In genomic region chr3:4984511-4984864, GRCh38 we compare ENCODE assay signal across 8 cellular contexts. TPM values are rescaled to one million over a fixed set of nuclear protein-coding genes. Genes with fewer than 3 reads are reported as not detected.
DNase-seq lines count a peak whose midpoint lies in the region; ATAC-seq, FAIRE-seq and TF ChIP-seq lines count a peak whose summit lies in the region.

No MANE protein-coding gene starts in this region.

- H3K27me3 ChIP-seq in adrenal gland, result no peaks in the 10 kb centered on the region
- no peaks in the 10 kb centered on the region; a peak in 1 of 5 replicates for H3K27me3 ChIP-seq in HepG2 (ENCODE audit: control insufficient read depth in 1 of 2, insufficient read depth in 2 of 2, low read length in 2 of 2)

- H3K9me3 ChIP-seq in adrenal gland (replicated peaks in 1 of 3), result no peaks in the 10 kb centered on the region
- H3K9me3 ChIP-seq in HepG2 (ENCODE audit: low read length), result no peaks in the 10 kb centered on the region

- intact Hi-C loops in activated CD4-positive, alpha-beta T cell treated with anti-CD3 and anti-CD28 coated beads for 36 hours (cut with DNase I, micrococcal nuclease), result loop anchor here (1.0 to 2.0 kb wide), 4 partner anchors 22 to 42 kb away; no protein-coding TSS in a partner anchor
- intact Hi-C loops in adrenal gland (cut with DNase I), result loop anchor here (5.0 kb wide), 2 partner anchors 38 to 262 kb away; no protein-coding TSS in a partner anchor
- intact Hi-C loops in HepG2 (cut with micrococcal nuclease; ENCODE audit: unreplicated experiment), result loop anchor here (10.0 kb wide), 1 partner anchor 200 kb away; the partner anchor contains the start of gene EDEM1

- 47 to 65% (median 58%) methylated on average over 9 of the region's 9 CpGs for WGBS in adrenal gland, 4 donors
- 82% methylated on average over 9 of the region's 9 CpGs for WGBS in HepG2 (ENCODE audit: low lambda C conversion rate)

- CTCF ChIA-PET in activated CD4-positive, alpha-beta T cell treated with anti-CD3 and anti-CD28 coated beads for 36 hours (lab: Charles Lee), result interaction anchor here (0.7 to 6.9 kb wide), 22 partner anchors 8 to 287 kb away, joined by 3 to 76 read pairs (median 4); no protein-coding TSS in a partner anchor
- CTCF ChIA-PET in HepG2 (lab: Yijun Ruan, JAX; ENCODE audit: low intra/inter-chr PET ratio, low total read pairs), result no interaction called here

- H3K27ac ChIP-seq in adrenal gland (peak overlapping the region; percentile 58 to 99 (median 89)), HepG2 (ENCODE audit: extremely low read length, insufficient read depth, low read length) (peak overlapping the region; percentile 23), temporal lobe (ENCODE audit: low read depth, low read length) (peak overlapping the region; percentile 85)

- peak overlapping the region; percentile 89 for H3K27ac Mint-ChIP-seq in activated CD4-positive, alpha-beta T cell treated with anti-CD3 and anti-CD28 coated beads for 36 hours

- H3K36me3 ChIP-seq in adrenal gland (replicated peaks in 1 of 2) (peaks cover 0 to 29% of the 10 kb centered on the region in 2 donors), HepG2 (replicated peaks in 1 of 2; ENCODE audit: control insufficient read depth in 1 of 2, insufficient read depth in 2 of 2, low read length in 2 of 2) (peaks cover 9 to 31% of the 10 kb centered on the region in 2 experiments)

- H3K4me3 ChIP-seq in adrenal gland (peak overlapping the region in 1 of 4 donors; percentile 87), HepG2 (replicated peaks in 1 of 3; ENCODE audit: insufficient read depth in 1 of 3, low read depth in 2 of 3, low read length in 3 of 3) (peak overlapping the region; percentile 89 to 99 (median 95))

- TF ChIP-seq EP300 in HepG2 (IDR thresholded peaks at IDR 0.05; ENCODE audit: low read depth in 2 of 2, low read length in 2 of 2), result no peak
- no peak for TF ChIP-seq EP300 in HepG2 (CRISPR knock-in tag; IDR thresholded peaks at IDR 0.05; ENCODE audit: borderline replicate concordance)

- H3K4me1 ChIP-seq in adrenal gland (replicated peaks in 1 of 2), result peaks cover 47 to 59% of the 10 kb centered on the region in 2 donors
- peaks cover 63% of the 10 kb centered on the region for H3K4me1 ChIP-seq in HepG2 (ENCODE audit: insufficient read depth, low read length)

- TF ChIP-seq RAD21 in HepG2 (CRISPR knock-in tag; IDR thresholded peaks at IDR 0.05), result no peak

- no peak for TF ChIP-seq CTCF in adrenal gland (IDR thresholded peaks at IDR 0.05)
- TF ChIP-seq CTCF in HepG2 (CRISPR knock-in tag; IDR thresholded peaks at IDR 0.05), result no peak

- H3K36me3 Mint-ChIP-seq in activated CD4-positive, alpha-beta T cell treated with anti-CD3 and anti-CD28 coated beads for 36 hours (ENCODE audit: low read depth), result peaks cover 65% of the 10 kb centered on the region

- H3K9me3 Mint-ChIP-seq in activated CD4-positive, alpha-beta T cell treated with anti-CD3 and anti-CD28 coated beads for 36 hours (ENCODE audit: low read depth), result no peaks in the 10 kb centered on the region

- BruUV-seq in HepG2 (replicated peaks; lab: Mats Ljungman, UMichigan), result no TSS peak

- H3K4me3 Mint-ChIP-seq in activated CD4-positive, alpha-beta T cell treated with anti-CD3 and anti-CD28 coated beads for 36 hours, result peak overlapping the region; percentile 93

- H3K27me3 Mint-ChIP-seq in activated CD4-positive, alpha-beta T cell treated with anti-CD3 and anti-CD28 coated beads for 36 hours, result no peaks in the 10 kb centered on the region

- H3K9ac ChIP-seq in HepG2 (ENCODE audit: insufficient read depth, low read depth, low read length), result peak overlapping the region; percentile 89; the same call in 1 of the 2 replicates

- FAIRE-seq in HepG2 (lab: Jason Lieb, UNC), result no peak

- no peak for DNase-seq in activated CD4-positive, alpha-beta T cell treated with anti-CD3 and anti-CD28 coated beads for 36 hours
- no peak for DNase-seq in activated CD4-positive, alpha-beta T cell treated with anti-CD3 and anti-CD28 coated beads, Interleukin-2, amount 50 U/mL, for 4 hours
- DNase-seq in adrenal gland (peak in 1 of 7 donors; percentile 24), HepG2 (ENCODE audit: low spot score) (no peak), GM19240 (ENCODE audit: insufficient read length, low spot score) (no peak)
- DNase-seq in activated CD4-positive, alpha-beta T cell treated with anti-CD3 and anti-CD28 coated beads for 4 hours, result no peak

- ATAC-seq in activated CD4-positive, alpha-beta T cell treated with anti-CD3 and anti-CD28 coated beads for 36 hours, result no peak
- ATAC-seq in HepG2, result no peak
- ATAC-seq in HG03108 (IDR thresholded peaks at IDR 0.05; ENCODE audit: unreplicated experiment), result no peak

- H3K79me2 ChIP-seq in HepG2 (ENCODE audit: insufficient read depth, low read length), result peaks cover 51% of the 10 kb centered on the region

- H3K4me2 ChIP-seq in HepG2 (ENCODE audit: low read depth, low read length), result peak overlapping the region; percentile 91

- TF ChIP-seq POLR2A in adrenal gland (IDR thresholded peaks at IDR 0.05) (no peak), HepG2 (IDR thresholded peaks at IDR 0.05; ENCODE audit: insufficient read depth in 1 of 2, low read depth in 2 of 2, low read length in 2 of 2) (no peak)

- H3K4me1 Mint-ChIP-seq in activated CD4-positive, alpha-beta T cell treated with anti-CD3 and anti-CD28 coated beads for 36 hours, result peaks cover 57% of the 10 kb centered on the region

- H4K20me1 ChIP-seq in HepG2 (ENCODE audit: insufficient read depth, low read length), result peaks cover 40% of the 10 kb centered on the region

- in situ Hi-C loops in HepG2 (cut with HindIII; ENCODE audit: extremely low pct_ligation_motif_present, low pct_unique_long_range_greater_than_20kb), result no loop called here

- H2AFZ ChIP-seq in HepG2 (ENCODE audit: low read length), result no peak overlapping the region

- POLR2A ChIA-PET in activated CD4-positive, alpha-beta T cell treated with anti-CD3 and anti-CD28 coated beads for 36 hours (lab: Charles Lee), result interaction anchor here (0.8 to 2.4 kb wide), 5 partner anchors 22 to 178 kb away, joined by 3 to 16 read pairs (median 6); no protein-coding TSS in a partner anchor
- POLR2A ChIA-PET in HepG2 (lab: Yijun Ruan, JAX), result no interaction called here

TF ChIP-seq in HepG2, 621 proteins besides CTCF, POLR2A, EP300 and RAD21:
- TF ChIP-seq POLR2AphosphoS5 (IDR thresholded peaks at IDR 0.05; ENCODE audit: low read depth, low read length) (peak; percentile 59), ZBTB38 (CRISPR knock-in tag; IDR thresholded peaks at IDR 0.05) (peak; percentile 68; the same call in 1 of the 2 replicates), ZNF350 (CRISPR knock-in tag; IDR thresholded peaks at IDR 0.05; ENCODE audit: borderline replicate concordance, low read depth) (no peak), PRPF4 (IDR thresholded peaks at IDR 0.05; ENCODE audit: low read depth, low read length, poor library complexity, severe bottlenecking) (peak; percentile 50), RBFOX2 (IDR thresholded peaks at IDR 0.05; ENCODE audit: low read depth, low read length) (peak; percentile 65), CENPT (CRISPR knock-in tag; IDR thresholded peaks at IDR 0.05; ENCODE audit: low read depth) (no peak)
TF ChIP-seq in HepG2: peak in this region for 4.

RNA-seq across cellular contexts. Expression of gene BHLHE40, which starts 5.3 kb away (rescaled TPM):
- 100 to 1,000 TPM; 258 to 273 TPM for total RNA-seq in activated CD4-positive, alpha-beta T cell treated with anti-CD3 and anti-CD28 coated beads for 36 hours
- 100 to 1,000 TPM in 4 of 8 donors, 10 to 100 TPM in 4; 57.2 to 224 (median 118) TPM for total RNA-seq in adrenal gland
- 10 to 100 TPM; 19.1 to 50.2 (median 49.8) TPM for polyA plus RNA-seq in adrenal gland
- 1.8 and 2.6 TPM in 2 replicates for total RNA-seq in HepG2 (2016; rRNA removed; fragmentation: Illumina TruSeq; extraction: Trizol)
- 0.44 and 0.61 TPM in 2 replicates for total RNA-seq in HepG2 (2016; cell fraction: cytosol; rRNA removed; fragmentation: Illumina TruSeq; extraction: Trizol; ENCODE audit: low read depth)
- 2.3 and 2.7 TPM in 2 replicates for total RNA-seq in HepG2 (2016; cell fraction: insoluble cytoplasmic fraction; rRNA removed; fragmentation: Illumina TruSeq; extraction: Trizol)
- 1.5 TPM in 2 replicates for total RNA-seq in HepG2 (2016; cell fraction: membrane; rRNA removed; fragmentation: Illumina TruSeq; extraction: Trizol)
- total RNA-seq in HepG2 (2016; cell fraction: nucleus; rRNA removed; fragmentation: Illumina TruSeq; extraction: Trizol), result 3.0 and 4.3 TPM in 2 replicates
- polyA plus RNA-seq in HepG2 (2011; rRNA removed), result 51.0 and 60.0 TPM in 2 replicates
- polyA plus RNA-seq in HepG2 (2011; cell fraction: cytosol; rRNA removed), result 29.3 and 36.0 TPM in 2 replicates
- polyA plus RNA-seq in HepG2 (2011; cell fraction: nucleus; rRNA removed), result 35.5 and 51.8 TPM in 2 replicates
- 145 and 159 TPM in 2 replicates for polyA plus RNA-seq in HepG2 (2012)
- polyA plus RNA-seq in HepG2 (2016; cell fraction: cytosol; fragmentation: Illumina TruSeq; extraction: Trizol; ENCODE audit: low read depth), result 0.21 and 0.42 TPM in 2 replicates
- 3.5 and 4.1 TPM in 2 replicates for polyA plus RNA-seq in HepG2 (2016; cell fraction: insoluble cytoplasmic fraction; fragmentation: Illumina TruSeq; extraction: Trizol; ENCODE audit: low read depth)
- 0.93 and 1.1 TPM in 2 replicates for polyA plus RNA-seq in HepG2 (2016; cell fraction: membrane; fragmentation: Illumina TruSeq; extraction: Trizol; ENCODE audit: low read depth)
- polyA plus RNA-seq in HepG2 (2016; cell fraction: nucleus; fragmentation: Illumina TruSeq; extraction: Trizol; ENCODE audit: insufficient read depth, low read depth), result 5.9 and 7.0 TPM in 2 replicates
- 17.6 and 68.5 TPM in 2 replicates for polyA minus RNA-seq in HepG2 (2011; rRNA and poly(A)+ RNA removed; ENCODE audit: low replicate concordance)
- polyA minus RNA-seq in HepG2 (2011; cell fraction: cytosol; rRNA and poly(A)+ RNA removed), result 59.1 and 63.2 TPM in 2 replicates
- 23.0 and 31.6 TPM in 2 replicates for polyA minus RNA-seq in HepG2 (2011; cell fraction: nucleus; rRNA and poly(A)+ RNA removed)
- 5.9 TPM for total RNA-seq in temporal lobe

Comparison
In these comparisons a context has a peak if more than half of its experiments do, and no peak if none do; other contexts are left out.
1. H3K27ac ChIP-seq: peak in every context shown above with its lines; median percentile 89 in adrenal gland; 85 in temporal lobe; 23 in HepG2.